Comparison of ENCODE assay signal across 7 cellular contexts in the genomic region with DNA sequence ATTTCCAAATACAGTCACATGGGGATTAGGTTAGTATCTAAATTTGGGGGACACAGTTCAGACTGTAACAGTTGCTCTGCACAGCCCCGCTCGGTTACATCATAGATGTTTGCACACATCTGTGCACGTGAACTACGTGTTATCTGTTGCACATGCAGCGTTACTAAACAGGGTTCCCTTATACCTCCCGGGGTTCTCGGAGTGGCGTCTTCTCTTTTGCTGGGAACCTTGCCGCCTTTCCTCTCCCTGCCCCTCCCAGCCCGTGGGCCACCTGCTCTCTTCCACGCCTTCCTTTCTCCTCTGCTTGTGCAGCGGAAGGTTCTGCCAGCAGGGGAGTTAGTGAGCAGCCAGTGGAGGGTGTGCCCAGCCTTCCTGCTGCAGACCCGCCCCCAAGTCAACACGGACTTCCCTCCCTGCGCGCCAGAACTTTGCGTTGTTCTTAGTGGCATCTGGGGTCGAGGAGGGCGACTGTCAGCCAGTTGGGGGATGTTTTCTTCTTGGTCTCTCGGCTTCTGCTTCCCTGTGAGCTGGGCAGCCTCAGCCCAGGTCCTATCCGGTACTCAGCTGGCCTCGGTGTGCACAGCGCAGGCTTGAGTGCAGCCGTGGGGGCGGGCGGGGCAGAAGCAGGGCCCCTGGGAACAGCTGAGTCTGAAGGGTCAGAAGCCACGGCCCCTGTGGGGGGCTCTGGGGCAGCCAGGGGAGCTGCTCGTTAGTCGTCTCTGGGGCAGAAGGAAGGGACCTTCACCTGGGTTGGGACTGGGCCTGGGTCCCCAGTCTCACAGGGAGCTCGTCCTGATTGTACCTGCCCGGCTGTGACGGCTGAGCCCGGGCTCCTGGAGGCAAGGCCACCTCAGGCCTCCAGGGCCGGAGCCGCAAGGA.
A peak's percentile ranks its signal among the peaks of the same experiment; 100 is the strongest.
DNase-seq lines count a peak whose midpoint lies in the region; ATAC-seq and TF ChIP-seq lines count a peak whose summit lies in the region.
"Not testable (repeated sequence)": the region's sequence is repeated elsewhere in the genome, so short reads cannot be mapped to it uniquely, and the experiment has no call there.

No MANE protein-coding gene starts in this region.

- ATAC-seq in PC-3, result peak; percentile 93

- BruUV-seq in PC-3 (replicated peaks; lab: Mats Ljungman, UMichigan), result not testable (repeated sequence)

- H4K20me1 ChIP-seq in PC-3 (ENCODE audit: low read length), result not testable (repeated sequence)

- not testable (repeated sequence) for H3F3A ChIP-seq in PC-3 (ENCODE audit: low read length, unreplicated experiment)

- not testable (repeated sequence) for H3K4me3 ChIP-seq in GM12864 (ENCODE audit: low read depth, low read length); PC-3 (ENCODE audit: low read length)
- peak overlapping the region; percentile 38 for H3K4me3 ChIP-seq in colonic mucosa
- peak overlapping the region in 3 of 8 donors; percentile 7 to 57 (median 32) for H3K4me3 ChIP-seq in spleen

- not testable (repeated sequence) for H3K27ac ChIP-seq in PC-3 (ENCODE audit: low read length); colonic mucosa; spleen

- not testable (repeated sequence) for H3K79me2 ChIP-seq in PC-3 (ENCODE audit: low read length)

- not testable (repeated sequence) for H3K36me3 ChIP-seq in PC-3 (ENCODE audit: low read depth, low read length); colonic mucosa; spleen

- WGBS in spleen, 5 donors, result 20 to 24% (median 23%) methylated on average over 23 to 34 of the region's 35 CpGs

- not testable (repeated sequence) for H3K27me3 ChIP-seq in PC-3 (ENCODE audit: low read length); colonic mucosa
- H3K27me3 ChIP-seq in spleen (replicated peaks in 1 of 7), result peaks cover 0 to 11% (median 0%) of the 10 kb centered on the region in 7 donors

- 0 out of 2 replicates have a peak overlapping the region, but pooled peaks have one; percentile 34 for H2AFZ ChIP-seq in PC-3 (ENCODE audit: low read length)

- peak overlapping the region; percentile 41; the same call in 1 of the 2 replicates for H3K4me2 ChIP-seq in PC-3 (ENCODE audit: low read length)

- TF ChIP-seq POLR2A in spleen (IDR thresholded peaks at IDR 0.05), result not testable (repeated sequence)

- CTCF ChIA-PET in PC-3 (lab: Charles Lee), result not testable (repeated sequence)

- DNase-seq in GM12864 (ENCODE audit: low read depth); spleen: not testable (repeated sequence)
- peak; percentile 64 for DNase-seq in MV-4-11 (lab: John Stamatoyannopoulos, UW)
- peak; percentile 30 for DNase-seq in PC-3
- DNase-seq in activated CD8-positive, alpha-beta memory T cell treated with anti-CD3 and anti-CD28 coated beads, Interleukin-2, amount 50 U/mL, for 24 hours (ENCODE audit: extremely low read depth), result peak; percentile 4
- DNase-seq in colonic mucosa, result peak; percentile 79
- DNase-seq in kidney tubule cell (ENCODE audit: low spot score), result peak; percentile 35

- not testable (repeated sequence) for H3K9ac ChIP-seq in PC-3 (ENCODE audit: low read length)
- peak overlapping the region in 1 of 2 donors; percentile 5 for H3K9ac ChIP-seq in colonic mucosa (ENCODE audit: low read depth in 2 of 2, low read length in 2 of 2)

- POLR2A ChIA-PET in PC-3 (lab: Charles Lee; ENCODE audit: unreplicated experiment), result not testable (repeated sequence)

- not testable (repeated sequence) for H3K4me1 ChIP-seq in PC-3 (ENCODE audit: insufficient read depth, low read length); colonic mucosa
- peaks cover 4 to 17% (median 11%) of the 10 kb centered on the region in 6 donors for H3K4me1 ChIP-seq in spleen

- not testable (repeated sequence) for H3K9me2 ChIP-seq in PC-3 (replicated peaks; ENCODE audit: low read length)

- peak; percentile 48 for TF ChIP-seq CTCF in GM12864 (IDR thresholded peaks at IDR 0.05; ENCODE audit: low read depth, low read length, missing control alignments)
- peak; percentile 26; the same call in 1 of the 2 replicates for TF ChIP-seq CTCF in PC-3 (conservative IDR thresholded peaks at IDR 0.05; ENCODE audit: low read depth, low read length)
- TF ChIP-seq CTCF in colonic mucosa (IDR thresholded peaks at IDR 0.05), result peak; percentile 51
- peak; percentile 8 to 79 (median 64) for TF ChIP-seq CTCF in spleen (IDR thresholded peaks at IDR 0.05 in 8 of 11, conservative IDR thresholded peaks at IDR 0.05 in 3 of 11)

- H3K9me3 ChIP-seq in PC-3 (ENCODE audit: low read length); colonic mucosa: not testable (repeated sequence)
- peaks cover 0 to 18% (median 14%) of the 10 kb centered on the region in 8 donors for H3K9me3 ChIP-seq in spleen

- intact Hi-C loops in PC-3 (cut with micrococcal nuclease); colonic mucosa (cut with DNase I); spleen (cut with DNase I; ENCODE audit: low total_unique reads): not testable (repeated sequence)
